In genomic region chr14:77691259-77691658, GRCh38 we compare ENCODE assay signal across 29 cellular contexts. TPM values are rescaled to one million over a fixed set of nuclear protein-coding genes. Genes with fewer than 3 reads are reported as not detected.
A peak's percentile ranks its signal among the peaks of the same experiment; 100 is the strongest.
DNase-seq lines count a peak whose midpoint lies in the region; ATAC-seq and TF ChIP-seq lines count a peak whose summit lies in the region.
"Had no signal": no experiment of that assay in that cellular context is flagged by ENCODE, and none has a peak within 500 bp of the region (broad histone marks: within the 10 kb centered on the region; RNA-seq: fewer than 3 reads in every experiment).

No MANE protein-coding gene starts in this region.

- no peak for ATAC-seq in activated T-cell treated with anti-CD3 and anti-CD28 coated beads, Interleukin-2, amount 50 U/mL, for 4 hours
- ATAC-seq: gastroesophageal sphincter; GM23338; lower lobe of right lung; stimulated activated memory B cell treated with anti-CD40 and anti-IgM and Interleukin-4, amounts not matched to agents 10 μg/mL and 1 μg/mL and 100 μg/mL, for 72 hours had no signal

- no peak overlapping the region for H3K9ac ChIP-seq in colonic mucosa (ENCODE audit: low read depth in 2 of 2, low read length in 2 of 2)
- H3K9ac ChIP-seq: KMS-11 had no signal

- H3K4me3 Mint-ChIP-seq in activated T-cell treated with anti-CD3 and anti-CD28 coated beads, Interleukin-2, amount 50 U/mL, for 24 hours = no peak overlapping the region
- no peak overlapping the region for H3K4me3 Mint-ChIP-seq in activated T-cell treated with anti-CD3 and anti-CD28 coated beads, Interleukin-2, amount 50 U/mL, for 4 hours
- no peak overlapping the region for H3K4me3 Mint-ChIP-seq in type B pancreatic cell
- no peak overlapping the region for H3K4me3 Mint-ChIP-seq in activated naive CD8-positive, alpha-beta T cell treated with anti-CD3 and anti-CD28 coated beads for 36 hours
- H3K4me3 Mint-ChIP-seq: activated B cell treated with CpG ODN at 0.5 μM for 24 hours; activated naive CD4-positive, alpha-beta T cell treated with anti-CD3 and anti-CD28 coated beads, Interleukin-2, amount 10 ng/mL, durations not matched to agents 7 days and 5 days; CD4-positive, alpha-beta T cell; dendritic cell treated with granulocyte-macrophage colony-stimulating factor and Interleukin-4, amounts not matched to agents 40 ng/mL and 50 ng/mL, for 4 days; GM23338; neural crest cell; stimulated activated memory B cell treated with anti-CD40 and anti-IgM and Interleukin-4, amounts not matched to agents 10 μg/mL and 1 μg/mL and 100 μg/mL, for 72 hours had no signal

- H3K27me3 Mint-ChIP-seq in activated T-cell treated with anti-CD3 and anti-CD28 coated beads, Interleukin-2, amount 50 U/mL, for 24 hours = no peaks in the 10 kb centered on the region
- no peaks in the 10 kb centered on the region for H3K27me3 Mint-ChIP-seq in activated T-cell treated with anti-CD3 and anti-CD28 coated beads, Interleukin-2, amount 50 U/mL, for 4 hours (ENCODE audit: low read depth)
- H3K27me3 Mint-ChIP-seq in type B pancreatic cell = no peaks in the 10 kb centered on the region
- no peaks in the 10 kb centered on the region for H3K27me3 Mint-ChIP-seq in activated naive CD8-positive, alpha-beta T cell treated with anti-CD3 and anti-CD28 coated beads for 36 hours
- H3K27me3 Mint-ChIP-seq: activated B cell treated with CpG ODN at 0.5 μM for 24 hours; activated naive CD4-positive, alpha-beta T cell treated with anti-CD3 and anti-CD28 coated beads, Interleukin-2, amount 10 ng/mL, durations not matched to agents 7 days and 5 days; CD4-positive, alpha-beta T cell; dendritic cell treated with granulocyte-macrophage colony-stimulating factor and Interleukin-4, amounts not matched to agents 40 ng/mL and 50 ng/mL, for 4 days; stimulated activated memory B cell treated with anti-CD40 and anti-IgM and Interleukin-4, amounts not matched to agents 10 μg/mL and 1 μg/mL and 100 μg/mL, for 72 hours had no signal

- no peaks in the 10 kb centered on the region for H3K27me3 ChIP-seq in colonic mucosa
- H3K27me3 ChIP-seq: esophagus squamous epithelium, gastroesophageal sphincter, suprapubic skin, uterus had no signal

- no peaks in the 10 kb centered on the region for H3K4me1 Mint-ChIP-seq in activated T-cell treated with anti-CD3 and anti-CD28 coated beads, Interleukin-2, amount 50 U/mL, for 24 hours (ENCODE audit: low read depth)
- no peaks in the 10 kb centered on the region for H3K4me1 Mint-ChIP-seq in activated T-cell treated with anti-CD3 and anti-CD28 coated beads, Interleukin-2, amount 50 U/mL, for 4 hours (ENCODE audit: low read depth)
- H3K4me1 Mint-ChIP-seq in type B pancreatic cell (ENCODE audit: unreplicated experiment) = peaks cover 6% of the 10 kb centered on the region
- no peaks in the 10 kb centered on the region for H3K4me1 Mint-ChIP-seq in activated naive CD8-positive, alpha-beta T cell treated with anti-CD3 and anti-CD28 coated beads for 36 hours
- H3K4me1 Mint-ChIP-seq: activated B cell treated with CpG ODN at 0.5 μM for 24 hours; activated naive CD4-positive, alpha-beta T cell treated with anti-CD3 and anti-CD28 coated beads, Interleukin-2, amount 10 ng/mL, durations not matched to agents 7 days and 5 days; neural crest cell; stimulated activated memory B cell treated with anti-CD40 and anti-IgM and Interleukin-4, amounts not matched to agents 10 μg/mL and 1 μg/mL and 100 μg/mL, for 72 hours had no signal

- H3K27ac Mint-ChIP-seq in activated T-cell treated with anti-CD3 and anti-CD28 coated beads, Interleukin-2, amount 50 U/mL, for 24 hours = peak overlapping the region; percentile 18
- H3K27ac Mint-ChIP-seq in type B pancreatic cell = peak overlapping the region; percentile 24
- H3K27ac Mint-ChIP-seq in activated naive CD8-positive, alpha-beta T cell treated with anti-CD3 and anti-CD28 coated beads for 36 hours = no peak overlapping the region
- H3K27ac Mint-ChIP-seq: activated B cell treated with CpG ODN at 0.5 μM for 24 hours; activated naive CD4-positive, alpha-beta T cell treated with anti-CD3 and anti-CD28 coated beads, Interleukin-2, amount 10 ng/mL, durations not matched to agents 7 days and 5 days; CD4-positive, alpha-beta T cell; dendritic cell treated with granulocyte-macrophage colony-stimulating factor and Interleukin-4, amounts not matched to agents 40 ng/mL and 50 ng/mL, for 4 days; stimulated activated memory B cell treated with anti-CD40 and anti-IgM and Interleukin-4, amounts not matched to agents 10 μg/mL and 1 μg/mL and 100 μg/mL, for 72 hours had no signal

- no peaks in the 10 kb centered on the region for H3K9me3 ChIP-seq in colonic mucosa
- H3K9me3 ChIP-seq: esophagus squamous epithelium, gastroesophageal sphincter, lower lobe of right lung, suprapubic skin, uterus had no signal

- no peak overlapping the region for H3K4me3 ChIP-seq in colonic mucosa
- H3K4me3 ChIP-seq: esophagus squamous epithelium, gastroesophageal sphincter, GM23338, lower lobe of right lung, suprapubic skin, uterus had no signal

- no peak for TF ChIP-seq CTCF in type B pancreatic cell (conservative IDR thresholded peaks at IDR 0.05)
- no peak for TF ChIP-seq CTCF in colonic mucosa (IDR thresholded peaks at IDR 0.05)

- H3K36me3 Mint-ChIP-seq in activated T-cell treated with anti-CD3 and anti-CD28 coated beads, Interleukin-2, amount 50 U/mL, for 24 hours (ENCODE audit: low read depth) = peaks cover 89% of the 10 kb centered on the region
- peaks cover 53% of the 10 kb centered on the region for H3K36me3 Mint-ChIP-seq in activated T-cell treated with anti-CD3 and anti-CD28 coated beads, Interleukin-2, amount 50 U/mL, for 4 hours (ENCODE audit: insufficient read depth)
- H3K36me3 Mint-ChIP-seq in type B pancreatic cell = peaks cover 35% of the 10 kb centered on the region
- peaks cover 20% of the 10 kb centered on the region for H3K36me3 Mint-ChIP-seq in activated naive CD8-positive, alpha-beta T cell treated with anti-CD3 and anti-CD28 coated beads for 36 hours

- intact Hi-C loops in posterior vena cava (cut with DNase I) = no loop called here
- intact Hi-C loops in colonic mucosa (cut with DNase I) = no loop called here

- H3K27ac ChIP-seq in colonic mucosa = no peak overlapping the region
- H3K27ac ChIP-seq: esophagus squamous epithelium, gastroesophageal sphincter, KMS-11, lower lobe of right lung, suprapubic skin, uterus had no signal

- H3K36me3 ChIP-seq in colonic mucosa = no peaks in the 10 kb centered on the region
- H3K36me3 ChIP-seq: uterus had no signal

- no peaks in the 10 kb centered on the region for H3K9me3 Mint-ChIP-seq in activated T-cell treated with anti-CD3 and anti-CD28 coated beads, Interleukin-2, amount 50 U/mL, for 24 hours
- H3K9me3 Mint-ChIP-seq in activated T-cell treated with anti-CD3 and anti-CD28 coated beads, Interleukin-2, amount 50 U/mL, for 4 hours = no peaks in the 10 kb centered on the region
- H3K9me3 Mint-ChIP-seq in type B pancreatic cell = no peaks in the 10 kb centered on the region
- H3K9me3 Mint-ChIP-seq in activated naive CD8-positive, alpha-beta T cell treated with anti-CD3 and anti-CD28 coated beads for 36 hours = no peaks in the 10 kb centered on the region
- H3K9me3 Mint-ChIP-seq: activated B cell treated with CpG ODN at 0.5 μM for 24 hours; activated naive CD4-positive, alpha-beta T cell treated with anti-CD3 and anti-CD28 coated beads, Interleukin-2, amount 10 ng/mL, durations not matched to agents 7 days and 5 days; CD4-positive, alpha-beta T cell; dendritic cell treated with granulocyte-macrophage colony-stimulating factor and Interleukin-4, amounts not matched to agents 40 ng/mL and 50 ng/mL, for 4 days; GM23338; neural crest cell; stimulated activated memory B cell treated with anti-CD40 and anti-IgM and Interleukin-4, amounts not matched to agents 10 μg/mL and 1 μg/mL and 100 μg/mL, for 72 hours had no signal

- H3K4me1 ChIP-seq in colonic mucosa = no peaks in the 10 kb centered on the region
- H3K4me1 ChIP-seq: esophagus squamous epithelium, lower lobe of right lung, suprapubic skin, uterus had no signal

- DNase-seq in activated T-cell treated with anti-CD3 and anti-CD28 coated beads, Interleukin-2, amount 50 U/mL, for 24 hours = no peak
- no peak for DNase-seq in activated T-cell treated with anti-CD3 and anti-CD28 coated beads, Interleukin-2, amount 50 U/mL, for 4 hours
- peak; percentile 26 for DNase-seq in astrocyte of the hippocampus (ENCODE audit: low read depth, low spot score)
- DNase-seq in iris pigment epithelial cell (ENCODE audit: low read depth) = peak; percentile 42
- DNase-seq in type B pancreatic cell (ENCODE audit: extremely low spot score, unreplicated experiment) = no peak
- no peak for DNase-seq in activated naive CD8-positive, alpha-beta T cell treated with anti-CD3 and anti-CD28 coated beads for 36 hours
- DNase-seq in posterior vena cava (ENCODE audit: low spot score) = no peak
- DNase-seq in colonic mucosa = no peak
- DNase-seq: activated B cell treated with CpG ODN at 0.5 μM for 24 hours; activated naive CD4-positive, alpha-beta T cell treated with anti-CD3 and anti-CD28 coated beads, Interleukin-2, amount 10 ng/mL, durations not matched to agents 7 days and 5 days; CD4-positive, alpha-beta T cell; esophagus squamous epithelium; islet precursor cell; lower lobe of right lung; NCI-H1417; NCI-H2081; NCI-H446 treated with DMSO at 0.1 percent for 48 hours; OCI-M1; SHP77; stimulated activated CD4-positive, alpha-beta T cell treated with anti-CD3 and anti-CD28 coated beads, Interleukin-4, amount 100 ng/mL, for 4 hours; SW 1271; uterus had no signal

RNA-seq across cellular contexts. Expression of gene ALKBH1, which starts 16.6 kb away (rescaled TPM):
- total RNA-seq in activated T-cell treated with anti-CD3 and anti-CD28 coated beads, Interleukin-2, amount 50 U/mL, for 4 hours = 10 to 100 TPM; 17.8 to 24.3 (median 19.6) TPM
- total RNA-seq in type B pancreatic cell (ENCODE audit: low replicate concordance) = 14.5 and 19.1 TPM in 2 replicates
- 10 to 100 TPM; 18.5 to 22.1 TPM for total RNA-seq in activated naive CD8-positive, alpha-beta T cell treated with anti-CD3 and anti-CD28 coated beads for 36 hours
- total RNA-seq in posterior vena cava = 1 to 10 TPM; 6.7 to 8.2 TPM
- 10 to 100 TPM; 11.5 to 13.3 TPM for total RNA-seq in colonic mucosa

RNA-seq across cellular contexts. Expression of gene SLIRP, which starts 16.6 kb away (rescaled TPM):
- 100 to 1,000 TPM; 218 to 268 (median 220) TPM for total RNA-seq in activated T-cell treated with anti-CD3 and anti-CD28 coated beads, Interleukin-2, amount 50 U/mL, for 4 hours
- 125 and 128 TPM in 2 replicates for total RNA-seq in type B pancreatic cell (ENCODE audit: low replicate concordance)
- total RNA-seq in activated naive CD8-positive, alpha-beta T cell treated with anti-CD3 and anti-CD28 coated beads for 36 hours = 100 to 1,000 TPM; 182 to 190 TPM
- 10 to 100 TPM; 87.4 to 89.7 TPM for total RNA-seq in posterior vena cava
- 100 to 1,000 TPM; 107 to 194 TPM for total RNA-seq in colonic mucosa

Comparison
In these comparisons a context has a peak if more than half of its experiments do, and no peak if none do; other contexts are left out.
1. DNase-seq: peak in astrocyte of the hippocampus (single experiment) and iris pigment epithelial cell (single experiment); none in activated T-cell treated with anti-CD3 and anti-CD28 coated beads, Interleukin-2, amount 50 U/mL, for 24 hours (single experiment), activated T-cell treated with anti-CD3 and anti-CD28 coated beads, Interleukin-2, amount 50 U/mL, for 4 hours (single experiment), type B pancreatic cell (single experiment), activated naive CD8-positive, alpha-beta T cell treated with anti-CD3 and anti-CD28 coated beads for 36 hours (single experiment), posterior vena cava (single experiment) and colonic mucosa (single experiment).